ENCODE assay signal across 15 cellular contexts in genomic region chr4:165965503-165965902, GRCh38.
A peak's percentile ranks its signal among the peaks of the same experiment; 100 is the strongest.
DNase-seq lines count a peak whose midpoint lies in the region; ATAC-seq, FAIRE-seq and TF ChIP-seq lines count a peak whose summit lies in the region.
"Had no signal": no experiment of that assay in that cellular context is flagged by ENCODE, and none has a peak within 500 bp of the region (broad histone marks: within the 10 kb centered on the region; RNA-seq: fewer than 3 reads in every experiment).

No MANE protein-coding gene starts in this region.

- H3K9me3 Mint-ChIP-seq in astrocyte (ENCODE audit: unreplicated experiment) = peaks cover 16% of the 10 kb centered on the region

- no peaks in the 10 kb centered on the region for H3K27me3 ChIP-seq in astrocyte (ENCODE audit: insufficient read depth, low read length)
- no peaks in the 10 kb centered on the region for H3K27me3 ChIP-seq in HAP-1 (ENCODE audit: low read depth)

- H3K4me1 ChIP-seq in astrocyte (ENCODE audit: insufficient read depth, low read length) = no peaks in the 10 kb centered on the region
- no peaks in the 10 kb centered on the region for H3K4me1 ChIP-seq in HAP-1

- TF ChIP-seq CTCF in astrocyte (IDR thresholded peaks at IDR 0.05; ENCODE audit: insufficient read depth, low read depth, low read length) = no peak

- H3K4me3 Mint-ChIP-seq in astrocyte (ENCODE audit: unreplicated experiment) = no peak overlapping the region
- H3K4me3 Mint-ChIP-seq: CD4-positive, CD25-positive, alpha-beta regulatory T cell had no signal

- DNase-seq in DMS53 (lab: John Stamatoyannopoulos, UW) (peak; percentile 3), HT1080 (ENCODE audit: low read depth) (peak; percentile 60), astrocyte (ENCODE audit: low read depth) (peak; percentile 2), iris pigment epithelial cell (ENCODE audit: low read depth) (peak; percentile 47), NAMALWA (ENCODE audit: low spot score) (no peak), HAP-1 (ENCODE audit: low spot score in 2 of 2) (no peak), 8988T (no peak)
- DNase-seq: Calu3; CD4-positive, CD25-positive, alpha-beta regulatory T cell; NCI-H2227 treated with DMSO at 0.1 percent for 48 hours; NCI-H524 treated with DMSO at 0.1 percent for 48 hours; OCI-M1; SHP77 had no signal

- FAIRE-seq in astrocyte (lab: Jason Lieb, UNC) = no peak
- FAIRE-seq: H54 had no signal

- H3K9me3 ChIP-seq in astrocyte (ENCODE audit: insufficient read depth, low read depth, low read length) (no peaks in the 10 kb centered on the region), HAP-1 (no peaks in the 10 kb centered on the region)

- H3K36me3 ChIP-seq in astrocyte (ENCODE audit: insufficient read depth, low read length) (no peaks in the 10 kb centered on the region), HAP-1 (replicated peaks) (no peaks in the 10 kb centered on the region)

- H4K20me1 ChIP-seq in astrocyte (ENCODE audit: insufficient read depth, low read length) = no peaks in the 10 kb centered on the region

- H3K27me3 Mint-ChIP-seq in astrocyte (ENCODE audit: low read depth, unreplicated experiment) = no peaks in the 10 kb centered on the region
- H3K27me3 Mint-ChIP-seq: CD4-positive, CD25-positive, alpha-beta regulatory T cell had no signal

- no peak overlapping the region for H3K4me3 ChIP-seq in astrocyte (ENCODE audit: insufficient read depth, low read depth, low read length)
- no peak overlapping the region for H3K4me3 ChIP-seq in HAP-1

- no peak overlapping the region for H3K27ac ChIP-seq in astrocyte (ENCODE audit: low read depth, low read length)

- H3K79me2 ChIP-seq in astrocyte (ENCODE audit: insufficient read depth, low read length) = no peaks in the 10 kb centered on the region

- no peak for ATAC-seq in HG03571 (IDR thresholded peaks at IDR 0.05; ENCODE audit: unreplicated experiment)

- no peak overlapping the region for H3K9ac ChIP-seq in astrocyte (ENCODE audit: low read length)

- peaks cover 4% of the 10 kb centered on the region for H3K36me3 Mint-ChIP-seq in astrocyte (ENCODE audit: low read depth, unreplicated experiment)
- H3K36me3 Mint-ChIP-seq: CD4-positive, CD25-positive, alpha-beta regulatory T cell had no signal

- no peak overlapping the region for H3K27ac Mint-ChIP-seq in astrocyte (ENCODE audit: unreplicated experiment)

- in situ Hi-C loops in HAP-1 (cut with MboI; ENCODE audit: low sequenced_read_pairs) = no loop called here

- no peak overlapping the region for H2AFZ ChIP-seq in astrocyte (ENCODE audit: low read depth, low read length)

- H3K4me2 ChIP-seq in astrocyte (ENCODE audit: low read length) = no peak overlapping the region

- peaks cover 8% of the 10 kb centered on the region for H3K4me1 Mint-ChIP-seq in astrocyte (ENCODE audit: low read depth, unreplicated experiment)
- H3K4me1 Mint-ChIP-seq: CD4-positive, CD25-positive, alpha-beta regulatory T cell had no signal

Comparison
In these comparisons a context has a peak if more than half of its experiments do, and no peak if none do; other contexts are left out.
1. DNase-seq: peak in DMS53 (single experiment), HT1080 (single experiment), astrocyte (single experiment) and iris pigment epithelial cell (single experiment); none in NAMALWA (single experiment), HAP-1 (0 of 2) and 8988T (single experiment).